ENCODE assay signal across 1 cellular context in the genomic region with DNA sequence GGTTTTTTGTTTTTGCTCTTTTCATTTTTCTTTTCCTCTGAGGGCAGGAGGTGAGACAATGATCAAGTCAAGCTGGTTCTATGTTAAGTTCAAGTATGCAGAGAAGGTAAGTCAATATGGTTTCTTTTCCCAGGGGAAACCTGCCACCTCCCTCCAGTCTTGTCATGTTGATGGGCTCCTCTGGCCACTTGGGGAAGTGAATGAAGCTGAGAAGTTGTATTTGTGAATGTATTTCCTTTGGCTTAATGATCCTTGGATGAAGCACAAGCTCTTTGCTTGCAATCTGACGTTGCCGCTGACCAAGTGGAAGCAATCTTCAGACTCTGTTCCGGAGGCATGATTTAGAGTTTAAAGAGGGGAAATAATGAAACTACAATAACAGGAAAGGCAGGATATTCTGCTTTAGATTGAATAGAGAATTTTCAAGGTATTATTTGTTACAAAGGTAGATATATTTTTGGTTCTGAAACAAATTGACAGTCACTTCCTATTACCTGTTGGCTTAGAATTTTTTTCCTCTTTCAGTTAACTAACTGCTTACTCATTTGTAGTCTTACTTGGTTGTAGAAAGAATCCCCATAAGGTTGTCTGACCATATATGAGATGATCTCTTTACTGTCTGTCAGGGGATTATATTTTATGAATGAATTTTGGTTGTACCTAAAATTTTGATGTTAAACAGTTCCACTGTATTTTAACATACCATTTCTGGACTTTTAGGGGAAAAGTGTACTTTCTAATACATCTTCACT.
TF ChIP-seq lines count a peak whose summit lies in the region.

No MANE protein-coding gene starts in this region.

TF ChIP-seq in SK-N-SH treated with all-trans-retinoic acid at 6 μM for 48 hours, 23 proteins besides CTCF, POLR2A, EP300 and RAD21 (continued from another document):
- TF ChIP-seq TSHZ2 (CRISPR knock-in tag; IDR thresholded peaks at IDR 0.05): no peak
- TF ChIP-seq CSDC2 (CRISPR knock-in tag; IDR thresholded peaks at IDR 0.05): no peak
- no peak for TF ChIP-seq ZNF70 (CRISPR knock-in tag; IDR thresholded peaks at IDR 0.05)
- TF ChIP-seq PPARA (CRISPR knock-in tag; IDR thresholded peaks at IDR 0.05; ENCODE audit: borderline replicate concordance): no peak
- no peak for TF ChIP-seq ZC3H10 (CRISPR knock-in tag; IDR thresholded peaks at IDR 0.05)
- TF ChIP-seq, protein P1, sequence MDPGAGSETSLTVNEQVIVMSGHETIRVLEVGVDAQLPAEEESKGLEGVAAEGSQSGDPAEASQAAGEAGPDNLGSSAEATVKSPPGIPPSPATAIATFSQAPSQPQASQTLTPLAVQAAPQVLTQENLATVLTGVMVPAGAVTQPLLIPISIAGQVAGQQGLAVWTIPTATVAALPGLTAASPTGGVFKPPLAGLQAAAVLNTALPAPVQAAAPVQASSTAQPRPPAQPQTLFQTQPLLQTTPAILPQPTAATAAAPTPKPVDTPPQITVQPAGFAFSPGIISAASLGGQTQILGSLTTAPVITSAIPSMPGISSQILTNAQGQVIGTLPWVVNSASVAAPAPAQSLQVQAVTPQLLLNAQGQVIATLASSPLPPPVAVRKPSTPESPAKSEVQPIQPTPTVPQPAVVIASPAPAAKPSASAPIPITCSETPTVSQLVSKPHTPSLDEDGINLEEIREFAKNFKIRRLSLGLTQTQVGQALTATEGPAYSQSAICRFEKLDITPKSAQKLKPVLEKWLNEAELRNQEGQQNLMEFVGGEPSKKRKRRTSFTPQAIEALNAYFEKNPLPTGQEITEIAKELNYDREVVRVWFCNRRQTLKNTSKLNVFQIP (CRISPR knock-in tag; IDR thresholded peaks at IDR 0.05; ENCODE audit: borderline replicate concordance, low read depth): no peak
- TF ChIP-seq ZFP3 (CRISPR knock-in tag; IDR thresholded peaks at IDR 0.05): no peak
- TF ChIP-seq, protein P2, sequence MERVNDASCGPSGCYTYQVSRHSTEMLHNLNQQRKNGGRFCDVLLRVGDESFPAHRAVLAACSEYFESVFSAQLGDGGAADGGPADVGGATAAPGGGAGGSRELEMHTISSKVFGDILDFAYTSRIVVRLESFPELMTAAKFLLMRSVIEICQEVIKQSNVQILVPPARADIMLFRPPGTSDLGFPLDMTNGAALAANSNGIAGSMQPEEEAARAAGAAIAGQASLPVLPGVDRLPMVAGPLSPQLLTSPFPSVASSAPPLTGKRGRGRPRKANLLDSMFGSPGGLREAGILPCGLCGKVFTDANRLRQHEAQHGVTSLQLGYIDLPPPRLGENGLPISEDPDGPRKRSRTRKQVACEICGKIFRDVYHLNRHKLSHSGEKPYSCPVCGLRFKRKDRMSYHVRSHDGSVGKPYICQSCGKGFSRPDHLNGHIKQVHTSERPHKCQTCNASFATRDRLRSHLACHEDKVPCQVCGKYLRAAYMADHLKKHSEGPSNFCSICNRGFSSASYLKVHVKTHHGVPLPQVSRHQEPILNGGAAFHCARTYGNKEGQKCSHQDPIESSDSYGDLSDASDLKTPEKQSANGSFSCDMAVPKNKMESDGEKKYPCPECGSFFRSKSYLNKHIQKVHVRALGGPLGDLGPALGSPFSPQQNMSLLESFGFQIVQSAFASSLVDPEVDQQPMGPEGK (CRISPR knock-in tag; IDR thresholded peaks at IDR 0.05; ENCODE audit: borderline replicate concordance): no peak
- TF ChIP-seq ARNTL (CRISPR knock-in tag; IDR thresholded peaks at IDR 0.05; ENCODE audit: borderline replicate concordance, low read depth): no peak
- no peak for TF ChIP-seq RARB (CRISPR knock-in tag; IDR thresholded peaks at IDR 0.05)
- no peak for TF ChIP-seq ZFP30 (CRISPR knock-in tag; IDR thresholded peaks at IDR 0.05)
- TF ChIP-seq GLIS3 (CRISPR knock-in tag; IDR thresholded peaks at IDR 0.05): no peak
- no peak for TF ChIP-seq TCF4 (CRISPR knock-in tag; IDR thresholded peaks at IDR 0.05; ENCODE audit: borderline replicate concordance)
- no peak for TF ChIP-seq CREB5 (CRISPR knock-in tag; IDR thresholded peaks at IDR 0.05; ENCODE audit: low read depth)
- TF ChIP-seq ZNF565 (CRISPR knock-in tag; conservative IDR thresholded peaks at IDR 0.05; ENCODE audit: low read depth): no peak
- no peak for TF ChIP-seq ZNF8 (CRISPR knock-in tag; IDR thresholded peaks at IDR 0.05)
TF ChIP-seq in SK-N-SH treated with all-trans-retinoic acid at 6 μM for 48 hours: peak in this region for 0.
